Comparison of ENCODE assay signal across 24 cellular contexts in the genomic region with DNA sequence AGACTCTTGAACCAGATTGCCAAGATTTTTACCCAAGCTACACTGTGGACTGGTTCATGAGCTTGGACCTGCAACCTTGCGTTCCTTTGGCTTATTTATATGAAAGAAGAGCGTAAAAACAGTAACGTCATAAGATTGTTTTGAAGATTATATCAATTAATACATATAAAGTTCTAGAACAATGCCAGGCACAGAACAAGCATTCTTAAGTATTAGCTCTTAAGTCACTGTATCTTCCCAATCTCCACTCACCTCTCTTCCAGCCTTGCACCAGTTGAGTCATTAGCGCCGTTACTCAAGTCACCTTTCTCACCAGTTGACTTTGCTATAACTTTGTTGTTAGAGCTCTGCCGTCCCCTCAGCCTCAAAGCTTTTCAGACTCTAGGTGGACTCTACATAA.
"Had no signal": no experiment of that assay in that cellular context is flagged by ENCODE, and none has a peak within 500 bp of the region (broad histone marks: within the 10 kb centered on the region; RNA-seq: fewer than 3 reads in every experiment).

No MANE protein-coding gene starts in this region.

- H3K9me3 ChIP-seq: adrenal gland, breast epithelium, MG63, Peyer's patch, SJSA1 had no signal

- ATAC-seq: activated CD8-positive, alpha-beta T cell treated with anti-CD3 and anti-CD28 coated beads, Interleukin-2, amount 10 ng/mL, durations not matched to agents 7 days and 5 days had no signal

- DNase-seq: activated CD4-positive, alpha-beta T cell treated with anti-CD3 and anti-CD28 coated beads for 48 hours; activated CD4-positive, alpha-beta T cell treated with anti-CD3 and anti-CD28 coated beads, Interleukin-2, amount 50 U/mL, for 4 hours; activated CD4-positive, CD25-positive, alpha-beta regulatory T cell treated with anti-CD3 and anti-CD28 coated beads, Interleukin-2, amount 50 U/mL, for 72 hours; activated CD8-positive, alpha-beta memory T cell treated with anti-CD3 and anti-CD28 coated beads, Interleukin-2, amount 50 U/mL, for 48 hours; activated CD8-positive, alpha-beta T cell treated with anti-CD3 and anti-CD28 coated beads, Interleukin-2, amount 10 ng/mL, durations not matched to agents 7 days and 5 days; activated naive CD4-positive, alpha-beta T cell treated with anti-CD3 and anti-CD28 coated beads, Interleukin-2, amount 50 U/mL, for 16 hours; activated naive CD8-positive, alpha-beta T cell treated with anti-CD3 and anti-CD28 coated beads, Interleukin-2, amount 10 ng/mL, durations not matched to agents 7 days and 5 days; activated T-cell treated with anti-CD3 and anti-CD28 coated beads, Interleukin-2, amount 50 U/mL, for 1 hour; adrenal gland; aorta; caudate nucleus; KG1; MG63; MV-4-11; NCI-H1105; NCI-H1436; NCI-H1694 treated with DMSO at 0.1 percent for 48 hours; NCI-H2029 treated with DMSO at 0.1 percent for 48 hours; NCI-H510A treated with DMSO at 0.1 percent for 48 hours; Peyer's patch; SHP77 had no signal

- H3K4me1 ChIP-seq: adrenal gland, Peyer's patch, SJSA1 had no signal

- H3K4me3 ChIP-seq: adrenal gland, breast epithelium, MG63, Peyer's patch, SJSA1 had no signal

- H3K27me3 ChIP-seq: adrenal gland, breast epithelium, MG63, Peyer's patch, SJSA1 had no signal

- H3K36me3 ChIP-seq: adrenal gland, breast epithelium, MG63, Peyer's patch, SJSA1 had no signal

- H3K27ac ChIP-seq: adrenal gland, breast epithelium, Peyer's patch, RWPE1, SJSA1 had no signal
